Comparison of ENCODE assay signal across 9 cellular contexts in genomic region chr9:132412089-132412488, GRCh38. TPM values are rescaled to one million over a fixed set of nuclear protein-coding genes. Genes with fewer than 3 reads are reported as not detected.
DNase-seq lines count a peak whose midpoint lies in the region; ATAC-seq and TF ChIP-seq lines count a peak whose summit lies in the region.
"Had no signal": no experiment of that assay in that cellular context is flagged by ENCODE, and none has a peak within 500 bp of the region (broad histone marks: within the 10 kb centered on the region; RNA-seq: fewer than 3 reads in every experiment).

No MANE protein-coding gene starts in this region.

- CTCF ChIA-PET in A673 (lab: Charles Lee) = interaction anchor here (0.6 to 0.7 kb wide), 2 partner anchors 9 to 164 kb away, joined by 3 to 4 read pairs; no protein-coding TSS in a partner anchor

- H3K4me1 ChIP-seq in A673 (ENCODE audit: insufficient read depth, low read length, poor library complexity, severe bottlenecking) = no peaks in the 10 kb centered on the region

- no TSS peak for BruUV-seq in A673 (replicated peaks; lab: Mats Ljungman, UMichigan)

- H3K27me3 ChIP-seq in A673 (replicated peaks; ENCODE audit: insufficient read depth, low read depth, low read length, poor library complexity) = peaks cover 78% of the 10 kb centered on the region

- no peak for ATAC-seq in HG03175 (IDR thresholded peaks at IDR 0.05; ENCODE audit: unreplicated experiment)

- H3K4me3 ChIP-seq in A673 (ENCODE audit: low read depth, low read length, poor library complexity, severe bottlenecking) = no peak overlapping the region
- no peak overlapping the region for H3K4me3 ChIP-seq in coronary artery
- no peak overlapping the region for H3K4me3 ChIP-seq in retinal pigment epithelial cell (ENCODE audit: low read length)

- intact Hi-C loops in A673 (cut with micrococcal nuclease; ENCODE audit: unreplicated experiment) = loop anchor here (1.0 to 5.0 kb wide), 3 partner anchors 95 to 390 kb away; no protein-coding TSS in a partner anchor

- H3K27ac ChIP-seq in A673 (ENCODE audit: low read depth, low read length, poor library complexity, severe bottlenecking) (no peak overlapping the region), coronary artery (no peak overlapping the region)
- H3K27ac ChIP-seq: HL-60 had no signal

- DNase-seq in A673 (ENCODE audit: low spot score) (peak; percentile 46), ELF-1 (ENCODE audit: low read depth, low spot score) (peak; percentile 72), OCI-M1 (lab: John Stamatoyannopoulos, UW) (peak; percentile 21), coronary artery (ENCODE audit: low spot score) (no peak), retinal pigment epithelial cell (ENCODE audit: low read depth) (no peak), inferior parietal cortex (ENCODE audit: extremely low spot score) (no peak), mucosa of gallbladder (ENCODE audit: low spot score) (no peak)

- POLR2A ChIA-PET in A673 (lab: Charles Lee; ENCODE audit: low non-redundant PET) = no interaction called here

- H3K9me3 ChIP-seq in A673 (ENCODE audit: low read depth, low read length, poor library complexity, severe bottlenecking) = no peaks in the 10 kb centered on the region

- H3K36me3 ChIP-seq in A673 (ENCODE audit: insufficient read depth, low read length, poor library complexity, severe bottlenecking) = no peaks in the 10 kb centered on the region

- TF ChIP-seq CTCF in A673 (conservative IDR thresholded peaks at IDR 0.05; ENCODE audit: low read depth, low read length) (peak; percentile 75), coronary artery (IDR thresholded peaks at IDR 0.05) (peak; percentile 20), retinal pigment epithelial cell (conservative IDR thresholded peaks at IDR 0.05; ENCODE audit: low read depth, low read length) (peak; percentile 70)

RNA-seq across cellular contexts. Expression of gene CFAP77, which starts 2.1 kb away (rescaled TPM):
- total RNA-seq in A673 (2021) (not detected in 2 replicates), mucosa of gallbladder (not detected)

RNA-seq across cellular contexts. Expression of gene TTF1, which starts 5.4 kb away (rescaled TPM):
- total RNA-seq in A673 (2021) (27.2 and 27.5 TPM in 2 replicates), mucosa of gallbladder (12.5 TPM)

RNA-seq across cellular contexts. Expression of gene SETX, which starts 57.3 kb away (rescaled TPM):
- 41.4 and 42.5 TPM in 2 replicates for total RNA-seq in A673 (2021)
- 43.1 TPM for total RNA-seq in mucosa of gallbladder

Comparison
In these comparisons a context has a peak if more than half of its experiments do, and no peak if none do; other contexts are left out.
1. DNase-seq: peak in A673 (single experiment), ELF-1 (single experiment) and OCI-M1 (single experiment); none in coronary artery (single experiment), retinal pigment epithelial cell (single experiment), inferior parietal cortex (single experiment) and mucosa of gallbladder (single experiment).
2. CTCF ChIP-seq: peak in every context shown above with its lines; median percentile 75 in A673; 70 in retinal pigment epithelial cell; 20 in coronary artery.